ENCODE assay signal across 25 cellular contexts in genomic region chr22:30559889-30560288, GRCh38. TPM values are rescaled to one million over a fixed set of nuclear protein-coding genes. Genes with fewer than 3 reads are reported as not detected.
"Had no signal": no experiment of that assay in that cellular context is flagged by ENCODE, and none has a peak within 500 bp of the region (broad histone marks: within the 10 kb centered on the region; RNA-seq: fewer than 3 reads in every experiment).

No MANE protein-coding gene starts in this region.

- H3K36me3 Mint-ChIP-seq: activated CD8-positive, alpha-beta memory T cell treated with anti-CD3 and anti-CD28 coated beads, Interleukin-2, amount 10 ng/mL, durations not matched to agents 7 days and 5 days; activated naive CD4-positive, alpha-beta T cell treated with anti-CD3 and anti-CD28 coated beads, Interleukin-2, amount 50 U/mL, for 24 hours had no signal

- ATAC-seq: T-helper 17 cell had no signal

- H3K27ac Mint-ChIP-seq: activated B cell treated with CpG ODN at 0.5 μM for 24 hours; activated CD4-positive, alpha-beta T cell treated with anti-CD3 and anti-CD28 coated beads, Interleukin-2, amount 10 ng/mL, durations not matched to agents 24 days and 14 days; activated CD8-positive, alpha-beta memory T cell treated with anti-CD3 and anti-CD28 coated beads, Interleukin-2, amount 10 ng/mL, durations not matched to agents 7 days and 5 days; activated naive CD4-positive, alpha-beta T cell treated with anti-CD3 and anti-CD28 coated beads, Interleukin-2, amount 50 U/mL, for 24 hours; activated T-cell treated with anti-CD3 and anti-CD28 coated beads, Interleukin-2, amount 50 U/mL, for 24 hours; activated T-helper 1 cell treated with anti-CD3 and anti-CD28 coated beads, Interleukin-12 subunit alpha, Interleukin-12 subunit beta, Interleukin-2, Interleukin-4 antibody, amounts not matched to agents 30 ng/mL and 10 ng/mL and 1 ng/mL, durations not matched to agents 14 hours and 24 hours and 36 hours; T-helper 17 cell had no signal

- H3K9me3 ChIP-seq: breast epithelium, MG63 had no signal

- H3K36me3 ChIP-seq: breast epithelium, MG63 had no signal

- H3K27me3 ChIP-seq: breast epithelium, MG63 had no signal

- H3K9me3 Mint-ChIP-seq: activated B cell treated with CpG ODN at 0.5 μM for 24 hours; activated CD4-positive, alpha-beta T cell treated with anti-CD3 and anti-CD28 coated beads, Interleukin-2, amount 10 ng/mL, durations not matched to agents 24 days and 14 days; activated naive CD4-positive, alpha-beta T cell treated with anti-CD3 and anti-CD28 coated beads, Interleukin-2, amount 50 U/mL, for 24 hours; activated T-cell treated with anti-CD3 and anti-CD28 coated beads, Interleukin-2, amount 50 U/mL, for 24 hours; activated T-helper 1 cell treated with anti-CD3 and anti-CD28 coated beads, Interleukin-12 subunit alpha, Interleukin-12 subunit beta, Interleukin-2, Interleukin-4 antibody, amounts not matched to agents 30 ng/mL and 10 ng/mL and 1 ng/mL, durations not matched to agents 14 hours and 24 hours and 36 hours had no signal

- H3K27ac ChIP-seq: breast epithelium, PC-9 had no signal

- H3K4me1 Mint-ChIP-seq: activated B cell treated with CpG ODN at 0.5 μM for 24 hours; activated CD4-positive, alpha-beta T cell treated with anti-CD3 and anti-CD28 coated beads, Interleukin-2, amount 10 ng/mL, durations not matched to agents 24 days and 14 days; activated CD8-positive, alpha-beta memory T cell treated with anti-CD3 and anti-CD28 coated beads, Interleukin-2, amount 10 ng/mL, durations not matched to agents 7 days and 5 days; activated naive CD4-positive, alpha-beta T cell treated with anti-CD3 and anti-CD28 coated beads, Interleukin-2, amount 50 U/mL, for 24 hours; T-helper 17 cell had no signal

- DNase-seq: activated B cell treated with CpG ODN at 0.5 μM for 24 hours; activated CD4-positive, alpha-beta T cell treated with anti-CD3 and anti-CD28 coated beads for 1 hour; activated CD4-positive, alpha-beta T cell treated with anti-CD3 and anti-CD28 coated beads, Interleukin-2, amount 10 ng/mL, durations not matched to agents 24 days and 14 days; activated CD8-positive, alpha-beta memory T cell treated with anti-CD3 and anti-CD28 coated beads, Interleukin-2, amount 10 ng/mL, durations not matched to agents 7 days and 5 days; activated effector memory CD4-positive, alpha-beta T cell treated with Interleukin-2 at 50 U/mL for 16 hours; activated naive CD4-positive, alpha-beta T cell; activated T-cell treated with anti-CD3 and anti-CD28 coated beads, Interleukin-2, amount 50 U/mL, for 24 hours; aorta; IMR-90; KG1; NCI-H1105; NCI-H1436; NCI-H1694 treated with DMSO at 0.1 percent for 48 hours; NCI-H2029 treated with DMSO at 0.1 percent for 48 hours; NCI-H345; NCI-H510A; PC-9; SIG-M5; T-helper 17 cell; T-helper 9 cell had no signal

- H3K4me2 ChIP-seq: PC-9 had no signal

- H2AFZ ChIP-seq: PC-9 had no signal

- H3K27me3 Mint-ChIP-seq: activated B cell treated with CpG ODN at 0.5 μM for 24 hours; activated CD4-positive, alpha-beta T cell treated with anti-CD3 and anti-CD28 coated beads, Interleukin-2, amount 10 ng/mL, durations not matched to agents 24 days and 14 days; activated CD8-positive, alpha-beta memory T cell treated with anti-CD3 and anti-CD28 coated beads, Interleukin-2, amount 10 ng/mL, durations not matched to agents 7 days and 5 days; activated naive CD4-positive, alpha-beta T cell treated with anti-CD3 and anti-CD28 coated beads, Interleukin-2, amount 50 U/mL, for 24 hours; activated T-cell treated with anti-CD3 and anti-CD28 coated beads, Interleukin-2, amount 50 U/mL, for 24 hours; T-helper 17 cell had no signal

- H3K4me3 Mint-ChIP-seq: activated B cell treated with CpG ODN at 0.5 μM for 24 hours; activated CD4-positive, alpha-beta T cell treated with anti-CD3 and anti-CD28 coated beads, Interleukin-2, amount 10 ng/mL, durations not matched to agents 24 days and 14 days; activated CD8-positive, alpha-beta memory T cell treated with anti-CD3 and anti-CD28 coated beads, Interleukin-2, amount 10 ng/mL, durations not matched to agents 7 days and 5 days; activated naive CD4-positive, alpha-beta T cell treated with anti-CD3 and anti-CD28 coated beads, Interleukin-2, amount 50 U/mL, for 24 hours; activated T-cell treated with anti-CD3 and anti-CD28 coated beads, Interleukin-2, amount 50 U/mL, for 24 hours; activated T-helper 1 cell treated with anti-CD3 and anti-CD28 coated beads, Interleukin-12 subunit alpha, Interleukin-12 subunit beta, Interleukin-2, Interleukin-4 antibody, amounts not matched to agents 30 ng/mL and 10 ng/mL and 1 ng/mL, durations not matched to agents 14 hours and 24 hours and 36 hours; T-helper 17 cell had no signal

- H3K4me3 ChIP-seq: breast epithelium, MG63, PC-9 had no signal

- H3K4me1 ChIP-seq: breast epithelium had no signal

RNA-seq across cellular contexts. Expression of gene SEC14L6, which starts 13.3 kb away (rescaled TPM):
- total RNA-seq: activated B cell treated with CpG ODN at 0.5 μM for 24 hours; activated CD4-positive, alpha-beta T cell treated with anti-CD3 and anti-CD28 coated beads, Interleukin-2, amount 10 ng/mL, durations not matched to agents 24 days and 14 days; activated T-helper 1 cell treated with anti-CD3 and anti-CD28 coated beads, Interleukin-12 subunit alpha, Interleukin-12 subunit beta, Interleukin-2, Interleukin-4 antibody, amounts not matched to agents 30 ng/mL and 10 ng/mL and 1 ng/mL, durations not matched to agents 14 hours and 24 hours and 36 hours; IMR-90; LHCN-M2; T-helper 17 cell had no signal

RNA-seq across cellular contexts. Expression of gene GAL3ST1, which starts 14.6 kb away (rescaled TPM):
- total RNA-seq: activated B cell treated with CpG ODN at 0.5 μM for 24 hours; activated CD4-positive, alpha-beta T cell treated with anti-CD3 and anti-CD28 coated beads, Interleukin-2, amount 10 ng/mL, durations not matched to agents 24 days and 14 days; activated CD8-positive, alpha-beta memory T cell treated with anti-CD3 and anti-CD28 coated beads, Interleukin-2, amount 10 ng/mL, durations not matched to agents 7 days and 5 days; activated T-helper 1 cell treated with anti-CD3 and anti-CD28 coated beads, Interleukin-12 subunit alpha, Interleukin-12 subunit beta, Interleukin-2, Interleukin-4 antibody, amounts not matched to agents 30 ng/mL and 10 ng/mL and 1 ng/mL, durations not matched to agents 14 hours and 24 hours and 36 hours; IMR-90; LHCN-M2; T-helper 17 cell had no signal
- polyA plus RNA-seq: IMR-90 had no signal

RNA-seq across cellular contexts. Expression of gene TCN2, which starts 47.1 kb away (rescaled TPM):
- total RNA-seq: activated B cell treated with CpG ODN at 0.5 μM for 24 hours had no signal

RNA-seq across cellular contexts. Expression of gene SEC14L4, which starts 54.4 kb away (rescaled TPM):
- total RNA-seq: activated B cell treated with CpG ODN at 0.5 μM for 24 hours; activated CD4-positive, alpha-beta T cell treated with anti-CD3 and anti-CD28 coated beads, Interleukin-2, amount 10 ng/mL, durations not matched to agents 24 days and 14 days; activated CD8-positive, alpha-beta memory T cell treated with anti-CD3 and anti-CD28 coated beads, Interleukin-2, amount 10 ng/mL, durations not matched to agents 7 days and 5 days; activated T-helper 1 cell treated with anti-CD3 and anti-CD28 coated beads, Interleukin-12 subunit alpha, Interleukin-12 subunit beta, Interleukin-2, Interleukin-4 antibody, amounts not matched to agents 30 ng/mL and 10 ng/mL and 1 ng/mL, durations not matched to agents 14 hours and 24 hours and 36 hours; aorta; IMR-90; LHCN-M2; T-helper 17 cell had no signal
- polyA plus RNA-seq: aorta, IMR-90 had no signal
